In the genomic region with DNA sequence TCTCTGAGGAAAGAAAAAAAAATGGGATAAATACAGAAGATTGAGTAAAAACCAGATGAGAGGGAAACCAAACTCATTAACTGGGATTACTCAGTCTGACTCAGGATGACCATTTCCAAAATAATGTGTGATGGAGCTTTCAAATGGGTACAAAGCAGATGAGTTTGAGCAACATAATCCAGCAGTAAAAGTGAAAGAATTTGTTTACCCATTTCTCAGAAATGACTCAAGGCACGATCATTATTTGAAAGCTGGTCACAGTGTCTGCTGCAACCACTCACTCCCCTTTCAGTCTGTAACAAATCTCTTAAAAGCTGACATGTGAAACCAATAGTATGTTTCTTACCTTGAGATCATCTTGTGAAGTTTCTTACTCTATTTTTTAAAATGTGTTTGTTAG, we compare ENCODE assay signal across 11 cellular contexts.
DNase-seq lines count a peak whose midpoint lies in the region; TF ChIP-seq lines count a peak whose summit lies in the region.
"Had no signal": no experiment of that assay in that cellular context is flagged by ENCODE, and none has a peak within 500 bp of the region (broad histone marks: within the 10 kb centered on the region; RNA-seq: fewer than 3 reads in every experiment).

No MANE protein-coding gene starts in this region.

- H3K27ac Mint-ChIP-seq in activated naive CD8-positive, alpha-beta T cell: peak overlapping the region; percentile 77

- H3K36me3 ChIP-seq in GM23248 (ENCODE audit: low read depth) (no peaks in the 10 kb centered on the region), A673 (ENCODE audit: insufficient read depth, low read length, poor library complexity, severe bottlenecking) (no peaks in the 10 kb centered on the region)
- H3K36me3 ChIP-seq: pancreas had no signal

- no peaks in the 10 kb centered on the region for H3K9me3 Mint-ChIP-seq in activated naive CD8-positive, alpha-beta T cell (ENCODE audit: low read depth)

- CTCF ChIA-PET in A673 (lab: Charles Lee): no interaction called here

- BruUV-seq in A673 (replicated peaks; lab: Mats Ljungman, UMichigan): no TSS peak

- H3K4me2 ChIP-seq in GM23248 (ENCODE audit: unreplicated experiment): peak overlapping the region; percentile 66

- no peaks in the 10 kb centered on the region for H4K20me1 ChIP-seq in GM23248 (ENCODE audit: insufficient read depth)

- peak overlapping the region; percentile 17 for H3K4me3 Mint-ChIP-seq in activated naive CD8-positive, alpha-beta T cell

- H3K9ac ChIP-seq in GM23248: peak overlapping the region; percentile 55; the same call in 1 of the 2 replicates

- POLR2A ChIA-PET in A673 (lab: Charles Lee; ENCODE audit: low non-redundant PET): no interaction called here

- H3K27me3 ChIP-seq in GM23248 (replicated peaks; ENCODE audit: insufficient read depth): no peaks in the 10 kb centered on the region
- no peaks in the 10 kb centered on the region for H3K27me3 ChIP-seq in A673 (replicated peaks; ENCODE audit: insufficient read depth, low read depth, low read length, poor library complexity)
- H3K27me3 ChIP-seq: pancreas had no signal

- H2AFZ ChIP-seq in GM23248: no peak overlapping the region

- H3K79me2 ChIP-seq in GM23248 (ENCODE audit: insufficient read depth): no peaks in the 10 kb centered on the region

- H3K4me3 ChIP-seq in GM23248 (0 out of 2 replicates have a peak overlapping the region, but pooled peaks have one; percentile 11), A673 (ENCODE audit: low read depth, low read length, poor library complexity, severe bottlenecking) (no peak overlapping the region)
- H3K4me3 ChIP-seq: pancreas had no signal

- no peak for TF ChIP-seq CTCF in A673 (conservative IDR thresholded peaks at IDR 0.05; ENCODE audit: low read depth, low read length)

- intact Hi-C loops in A673 (cut with micrococcal nuclease; ENCODE audit: unreplicated experiment): no loop called here

- peaks cover 24% of the 10 kb centered on the region; the same call in 1 of the 2 replicates for H3F3A ChIP-seq in GM23248 (ENCODE audit: insufficient read depth)

- DNase-seq in EH (ENCODE audit: low read depth) (peak; percentile 98), GM23248 (peak; percentile 94), kidney tubule cell (ENCODE audit: low spot score) (peak; percentile 90), A673 (ENCODE audit: low spot score) (no peak), middle frontal gyrus (ENCODE audit: extremely low spot score, low spot score) (no peak), ecto neural progenitor cell (ENCODE audit: low spot score) (no peak)
- DNase-seq in central memory CD4-positive, alpha-beta T cell: no peak
- DNase-seq: aorta, NCI-H2081, pancreas had no signal

- H3K9me2 ChIP-seq in GM23248 (ENCODE audit: insufficient read depth): no peaks in the 10 kb centered on the region

- WGBS in GM23248 (ENCODE audit: low coverage in 1 of 2, low lambda C conversion rate in 2 of 2, missing lambda C conversion rate in 2 of 2), 2 experiments: 0% methylated on average over 1 of the region's 1 CpG

- in situ Hi-C loops in GM23248 (cut with MboI): no loop called here

- H3K27me3 Mint-ChIP-seq in activated naive CD8-positive, alpha-beta T cell: no peaks in the 10 kb centered on the region

- H3K9me3 ChIP-seq in GM23248 (ENCODE audit: low read depth) (no peaks in the 10 kb centered on the region), A673 (ENCODE audit: low read depth, low read length, poor library complexity, severe bottlenecking) (no peaks in the 10 kb centered on the region)
- H3K9me3 ChIP-seq: pancreas had no signal

- no peaks in the 10 kb centered on the region for H3K36me3 Mint-ChIP-seq in activated naive CD8-positive, alpha-beta T cell

- H3K4me1 ChIP-seq in GM23248 (ENCODE audit: insufficient read depth) (peaks cover 36% of the 10 kb centered on the region), A673 (ENCODE audit: insufficient read depth, low read length, poor library complexity, severe bottlenecking) (no peaks in the 10 kb centered on the region)
- H3K4me1 ChIP-seq: pancreas had no signal

- H3K27ac ChIP-seq in GM23248: peak overlapping the region; percentile 70
- no peak overlapping the region for H3K27ac ChIP-seq in A673 (ENCODE audit: low read depth, low read length, poor library complexity, severe bottlenecking)
- H3K27ac ChIP-seq: pancreas had no signal

- peaks cover 32% of the 10 kb centered on the region for H3K4me1 Mint-ChIP-seq in activated naive CD8-positive, alpha-beta T cell (ENCODE audit: low read depth)

Comparison
In these comparisons a context has a peak if more than half of its experiments do, and no peak if none do; other contexts are left out.
1. DNase-seq: peak in EH (single experiment), GM23248 (single experiment) and kidney tubule cell (single experiment); none in A673 (single experiment), central memory CD4-positive, alpha-beta T cell (single experiment), middle frontal gyrus (single experiment) and ecto neural progenitor cell (single experiment).